ENCODE assay signal across 11 cellular contexts in genomic region chr2:171317492-171318125, GRCh38.
DNase-seq lines count a peak whose midpoint lies in the region; ATAC-seq and TF ChIP-seq lines count a peak whose summit lies in the region.
"Had no signal": no experiment of that assay in that cellular context is flagged by ENCODE, and none has a peak within 500 bp of the region (broad histone marks: within the 10 kb centered on the region; RNA-seq: fewer than 3 reads in every experiment).

No MANE protein-coding gene starts in this region.

- H3K9me3 Mint-ChIP-seq in endodermal cell = peaks cover 13% of the 10 kb centered on the region

- peak; percentile 42 for ATAC-seq in GM19455 (IDR thresholded peaks at IDR 0.05; ENCODE audit: unreplicated experiment)
- ATAC-seq in HG03025 (IDR thresholded peaks at IDR 0.05; ENCODE audit: low FRiP score, unreplicated experiment) = no peak

- 0 out of 2 replicates have a peak, but pooled peaks cover 2% of the 10 kb centered on the region for H3K36me3 ChIP-seq in HUES6 (ENCODE audit: control insufficient read depth, insufficient read depth, low read length)
- no peaks in the 10 kb centered on the region for H3K36me3 ChIP-seq in endodermal cell (ENCODE audit: control insufficient read depth, insufficient read depth, low read length)
- H3K36me3 ChIP-seq in tibial artery = no peaks in the 10 kb centered on the region

- H3K9me3 ChIP-seq in HUES6 (ENCODE audit: control insufficient read depth, insufficient read depth, low read depth, low read length) (peaks cover 10% of the 10 kb centered on the region), endodermal cell (ENCODE audit: control insufficient read depth, low read length) (peaks cover 11% of the 10 kb centered on the region), tibial artery (no peaks in the 10 kb centered on the region)

- intact Hi-C loops in tibial artery (cut with DNase I; ENCODE audit: low total_unique reads) = no loop called here

- H3K4me1 Mint-ChIP-seq in endodermal cell = peaks cover 60% of the 10 kb centered on the region

- no peak overlapping the region for H3K4me3 Mint-ChIP-seq in endodermal cell

- H3K4me3 ChIP-seq in HUES6 (ENCODE audit: low read depth, low read length) = no peak overlapping the region
- no peak overlapping the region for H3K4me3 ChIP-seq in endodermal cell (ENCODE audit: low read length)
- no peak overlapping the region for H3K4me3 ChIP-seq in tibial artery

- peaks cover 18% of the 10 kb centered on the region for H3K36me3 Mint-ChIP-seq in endodermal cell (ENCODE audit: low read depth)

- H3K27me3 ChIP-seq in HUES6 (ENCODE audit: control insufficient read depth, insufficient read depth, low read length) = no peaks in the 10 kb centered on the region
- H3K27me3 ChIP-seq in endodermal cell (ENCODE audit: control insufficient read depth, insufficient read depth, low read length, poor library complexity, severe bottlenecking) = peaks cover 34% of the 10 kb centered on the region
- no peaks in the 10 kb centered on the region for H3K27me3 ChIP-seq in tibial artery

- H3K27ac ChIP-seq in HUES6 (ENCODE audit: low read depth, low read length) (peak overlapping the region; percentile 97), endodermal cell (ENCODE audit: low read depth, low read length) (no peak overlapping the region), tibial artery (no peak overlapping the region)
- H3K27ac ChIP-seq: parathyroid adenoma had no signal

- no peak for TF ChIP-seq CTCF in GM10266 (IDR thresholded peaks at IDR 0.05; ENCODE audit: control insufficient read depth, insufficient read depth, low read depth, missing control alignments)
- no peak for TF ChIP-seq CTCF in endodermal cell (conservative IDR thresholded peaks at IDR 0.05)
- TF ChIP-seq CTCF in tibial artery (IDR thresholded peaks at IDR 0.05) = no peak

- DNase-seq in GM10266 (ENCODE audit: extremely low spot score) = peak; percentile 28
- DNase-seq in endodermal cell = peak; percentile 55
- no peak for DNase-seq in NCI-H2029 treated with DMSO at 0.1 percent for 48 hours (lab: John Stamatoyannopoulos, UW)
- DNase-seq in NCI-H2081 (lab: John Stamatoyannopoulos, UW) = no peak
- DNase-seq in tibial artery = no peak
- DNase-seq: activated effector memory CD4-positive, alpha-beta T cell treated with anti-CD3 and anti-CD28 coated beads, Interleukin-2, amount 50 U/mL, for 16 hours; stimulated activated CD8-positive, alpha-beta memory T cell treated with anti-CD3 and anti-CD28 coated beads, Interleukin-4, amount 100 ng/mL, for 48 hours had no signal

- H3K4me1 ChIP-seq in HUES6 (ENCODE audit: control insufficient read depth, insufficient read depth, low read length) = peaks cover 64% of the 10 kb centered on the region
- peaks cover 20% of the 10 kb centered on the region for H3K4me1 ChIP-seq in endodermal cell (ENCODE audit: control insufficient read depth, insufficient read depth, low read length)
- peaks cover 0 to 13% (median 10%) of the 10 kb centered on the region in 4 donors for H3K4me1 ChIP-seq in tibial artery
- H3K4me1 ChIP-seq: parathyroid adenoma had no signal

- H3K9ac ChIP-seq in HUES6 (ENCODE audit: low read length) (peak overlapping the region; percentile 60), endodermal cell (ENCODE audit: extremely low read depth, low read length, poor library complexity, severe bottlenecking) (no peak overlapping the region)
- H3K9ac ChIP-seq: parathyroid adenoma had no signal

- WGBS in endodermal cell (ENCODE audit: insufficient coverage in 1 of 2, insufficient read length in 1 of 2), 2 experiments = 66 to 71% methylated on average over 2 to 4 of the region's 4 CpGs

- H3K27me3 Mint-ChIP-seq in endodermal cell (ENCODE audit: insufficient read depth) = peaks cover 46% of the 10 kb centered on the region

- peak overlapping the region; percentile 84 for H3K27ac Mint-ChIP-seq in endodermal cell

Comparison
In these comparisons a context has a peak if more than half of its experiments do, and no peak if none do; other contexts are left out.
1. DNase-seq: peak in GM10266 (single experiment) and endodermal cell (single experiment); none in NCI-H2029 treated with DMSO at 0.1 percent for 48 hours (single experiment), NCI-H2081 (0 of 2) and tibial artery (0 of 2).